Comparison of ENCODE assay signal across 22 cellular contexts in the genomic region with DNA sequence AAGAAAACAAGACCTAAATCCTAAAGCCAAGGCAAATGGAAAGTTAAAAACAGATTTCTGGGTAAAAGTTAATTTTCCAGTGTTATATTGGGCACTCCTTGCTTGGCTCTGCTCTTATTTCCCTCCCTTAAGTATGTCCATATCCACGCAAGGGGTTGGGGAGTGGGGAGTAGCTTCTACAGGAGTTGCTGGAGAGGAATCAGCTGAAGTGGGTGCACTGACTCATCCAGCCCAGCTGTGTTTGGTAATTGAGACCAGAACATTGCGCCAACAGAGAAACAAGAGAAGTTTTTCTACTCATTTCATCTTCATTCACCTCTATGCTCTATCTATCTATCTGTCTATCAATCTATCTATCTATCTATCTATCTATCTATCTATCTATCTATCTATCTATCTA.
DNase-seq lines count a peak whose midpoint lies in the region; ATAC-seq and TF ChIP-seq lines count a peak whose summit lies in the region.
"Had no signal": no experiment of that assay in that cellular context is flagged by ENCODE, and none has a peak within 500 bp of the region (broad histone marks: within the 10 kb centered on the region; RNA-seq: fewer than 3 reads in every experiment).

No MANE protein-coding gene starts in this region.

- no peaks in the 10 kb centered on the region for H3K4me1 Mint-ChIP-seq in nephron progenitor cell
- H3K4me1 Mint-ChIP-seq: T-cell had no signal

- H3K27me3 Mint-ChIP-seq in nephron progenitor cell (ENCODE audit: low read depth, poor library complexity) = peaks cover 2% of the 10 kb centered on the region
- H3K27me3 Mint-ChIP-seq: type B pancreatic cell had no signal

- no peaks in the 10 kb centered on the region for H3K36me3 ChIP-seq in left lung
- H3K36me3 ChIP-seq: BLaER1, gastroesophageal sphincter, right lobe of liver had no signal

- H3K4me3 Mint-ChIP-seq in nephron progenitor cell = no peak overlapping the region
- H3K4me3 Mint-ChIP-seq: brain, T-cell, type B pancreatic cell had no signal

- H3K4me3 ChIP-seq in AG10803 (ENCODE audit: low read length) (no peak overlapping the region), astrocyte of the spinal cord (ENCODE audit: low read depth, low read length) (no peak overlapping the region), left lung (no peak overlapping the region)
- H3K4me3 ChIP-seq: BLaER1, gastroesophageal sphincter, right lobe of liver had no signal

- peak; percentile 33 for DNase-seq in AG10803 (ENCODE audit: low read depth)
- DNase-seq in HT1080 (ENCODE audit: low read depth) = peak; percentile 21
- peak; percentile 62 for DNase-seq in astrocyte of the spinal cord (ENCODE audit: low read depth, low spot score)
- no peak for DNase-seq in left lung
- DNase-seq in nephron progenitor cell = no peak
- no peak for DNase-seq in mesenteric fat pad (ENCODE audit: low spot score)
- no peak for DNase-seq in stimulated activated naive CD4-positive, alpha-beta T cell treated with Interleukin-2 at 50 U/mL for 16 hours (lab: John Stamatoyannopoulos, UW)
- DNase-seq: activated CD4-positive, CD25-positive, alpha-beta regulatory T cell; activated gamma-delta T cell treated with Interleukin-2 at 50 U/mL for 16 hours; DMS79 treated with DMSO at 0.1 percent for 48 hours; effector CD4-positive, alpha-beta T cell; mammary epithelial cell; NCI-H1436; NCI-H526; right lobe of liver; stimulated activated CD4-positive, alpha-beta T cell treated with anti-CD3 and anti-CD28 coated beads, Interleukin-4, amount 100 ng/mL, for 1 hour; T-cell had no signal

- intact Hi-C loops in left lung (cut with DNase I) = no loop called here

- H3K9me3 ChIP-seq in left lung = no peaks in the 10 kb centered on the region
- H3K9me3 ChIP-seq: BLaER1, gastroesophageal sphincter, right lobe of liver had no signal

- TF ChIP-seq CTCF in AG10803 (conservative IDR thresholded peaks at IDR 0.05; ENCODE audit: low read length) = no peak
- TF ChIP-seq CTCF in astrocyte of the spinal cord (IDR thresholded peaks at IDR 0.05; ENCODE audit: low read depth, low read length) = no peak
- no peak for TF ChIP-seq CTCF in left lung (IDR thresholded peaks at IDR 0.05)
- no peak for TF ChIP-seq CTCF in nephron progenitor cell (IDR thresholded peaks at IDR 0.05)

- H3K4me1 ChIP-seq in left lung = no peaks in the 10 kb centered on the region
- H3K4me1 ChIP-seq: BLaER1, gastroesophageal sphincter, right lobe of liver had no signal

- no peak overlapping the region for H3K27ac ChIP-seq in left lung
- H3K27ac ChIP-seq: BLaER1, gastroesophageal sphincter, right lobe of liver had no signal

- no peaks in the 10 kb centered on the region for H3K27me3 ChIP-seq in left lung
- H3K27me3 ChIP-seq: BLaER1, gastroesophageal sphincter, right lobe of liver had no signal

- ATAC-seq in left lung (peak; percentile 23), HG03378 (IDR thresholded peaks at IDR 0.05; ENCODE audit: unreplicated experiment) (no peak)
- ATAC-seq: gastroesophageal sphincter, right lobe of liver, T-cell had no signal

- H3K36me3 Mint-ChIP-seq in nephron progenitor cell (ENCODE audit: low read depth) = no peaks in the 10 kb centered on the region
- H3K36me3 Mint-ChIP-seq: brain, T-cell, type B pancreatic cell had no signal

- in situ Hi-C loops in astrocyte of the spinal cord (cut with HindIII; ENCODE audit: low sequenced_read_pairs) = no loop called here

- H3K27ac Mint-ChIP-seq in nephron progenitor cell = no peak overlapping the region
- H3K27ac Mint-ChIP-seq: brain, T-cell, type B pancreatic cell had no signal

- no peaks in the 10 kb centered on the region for H3K9me3 Mint-ChIP-seq in nephron progenitor cell
- H3K9me3 Mint-ChIP-seq: T-cell, type B pancreatic cell had no signal

Comparison
In these comparisons a context has a peak if more than half of its experiments do, and no peak if none do; other contexts are left out.
1. DNase-seq: peak in AG10803 (single experiment), HT1080 (single experiment) and astrocyte of the spinal cord (single experiment); none in left lung (0 of 2), nephron progenitor cell (single experiment), mesenteric fat pad (single experiment) and stimulated activated naive CD4-positive, alpha-beta T cell treated with Interleukin-2 at 50 U/mL for 16 hours (single experiment).